In the genomic region with DNA sequence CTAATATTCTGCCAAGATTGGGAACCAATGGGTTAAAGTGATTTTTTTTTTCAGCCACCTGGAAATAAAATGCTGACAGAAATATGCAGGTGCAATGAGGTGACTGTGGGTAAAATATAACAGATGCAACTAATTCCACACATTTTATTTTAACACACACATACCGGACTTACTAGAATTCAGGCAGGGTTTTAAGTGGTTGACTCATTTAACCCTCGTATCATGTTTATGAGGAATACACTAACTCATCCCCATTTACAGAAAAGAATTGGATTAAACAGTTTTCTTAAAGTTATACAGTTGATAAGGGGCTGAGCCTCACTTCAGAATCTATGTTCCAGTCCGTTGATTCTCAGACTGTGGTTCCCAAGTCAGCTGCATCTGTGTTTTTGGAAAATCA, we compare ENCODE assay signal across 16 cellular contexts.
"Had no signal": no experiment of that assay in that cellular context is flagged by ENCODE, and none has a peak within 500 bp of the region (broad histone marks: within the 10 kb centered on the region; RNA-seq: fewer than 3 reads in every experiment).

No MANE protein-coding gene starts in this region.

- H3K9me3 ChIP-seq: adrenal gland, body of pancreas, right atrium auricular region had no signal

- H3K27me3 ChIP-seq: adrenal gland, body of pancreas, foreskin keratinocyte, right atrium auricular region had no signal

- DNase-seq: activated CD4-positive, CD25-positive, alpha-beta regulatory T cell; activated naive CD4-positive, alpha-beta T cell treated with anti-CD3 and anti-CD28 coated beads, Interleukin-2, amount 50 U/mL, for 16 hours; adrenal gland; body of pancreas; central memory CD4-positive, alpha-beta T cell; effector CD4-positive, alpha-beta T cell; head of caudate nucleus; left colon; naive thymus-derived CD8-positive, alpha-beta T cell; posterior cingulate gyrus; small intestine; substantia nigra had no signal

- H3K27ac ChIP-seq: adrenal gland, body of pancreas, coronary artery, foreskin keratinocyte, right atrium auricular region had no signal

- FAIRE-seq: small intestine had no signal

- ATAC-seq: body of pancreas; foreskin keratinocyte; left colon; naive thymus-derived CD8-positive, alpha-beta T cell; stimulated activated memory B cell treated with anti-CD40 and anti-IgM and Interleukin-4, amounts not matched to agents 10 μg/mL and 1 μg/mL and 100 μg/mL, for 72 hours had no signal

- H3K4me1 ChIP-seq: adrenal gland, body of pancreas, foreskin keratinocyte had no signal

- H3K36me3 ChIP-seq: adrenal gland, right atrium auricular region had no signal

- H3K4me3 ChIP-seq: adrenal gland, body of pancreas, coronary artery, right atrium auricular region had no signal
